In genomic region chr14:92924247-92924646, GRCh38 we compare ENCODE assay signal across 16 cellular contexts. TPM values are rescaled to one million over a fixed set of nuclear protein-coding genes. Genes with fewer than 3 reads are reported as not detected.
DNase-seq lines count a peak whose midpoint lies in the region; ATAC-seq and TF ChIP-seq lines count a peak whose summit lies in the region.
"Had no signal": no experiment of that assay in that cellular context is flagged by ENCODE, and none has a peak within 500 bp of the region (broad histone marks: within the 10 kb centered on the region; RNA-seq: fewer than 3 reads in every experiment).

No MANE protein-coding gene starts in this region.

- H3K9me3 ChIP-seq in BLaER1 = no peaks in the 10 kb centered on the region
- no peaks in the 10 kb centered on the region for H3K9me3 ChIP-seq in SU-DHL-6 (ENCODE audit: insufficient read depth, low read length)
- H3K9me3 ChIP-seq: stomach had no signal

- H3K9me3 Mint-ChIP-seq in GM23338 = peaks cover 4% of the 10 kb centered on the region; the same call in 2 of the 3 replicates
- no peaks in the 10 kb centered on the region for H3K9me3 Mint-ChIP-seq in memory B cell

- ATAC-seq in GM23338 (peak; percentile 31), memory B cell (ENCODE audit: low read depth) (peak; percentile 79), GM21367 (IDR thresholded peaks at IDR 0.05; ENCODE audit: unreplicated experiment) (no peak), GM21526 (IDR thresholded peaks at IDR 0.05; ENCODE audit: low FRiP score, unreplicated experiment) (no peak)

- DNase-seq in GM23338 (ENCODE audit: low spot score) = peak; percentile 46
- DNase-seq in memory B cell (ENCODE audit: low spot score in 2 of 2) = no peak
- DNase-seq in D341Med (ENCODE audit: low spot score) = no peak
- no peak for DNase-seq in NCI-H2196 (lab: John Stamatoyannopoulos, UW; ENCODE audit: unreplicated experiment)
- DNase-seq: mesenchymal stem cell, NCI-H2171 treated with DMSO at 0.1 percent for 48 hours, OCI-M1, small intestine, stomach, SW 1271 had no signal

- H2AFZ ChIP-seq in GM23338 (no peak overlapping the region), SU-DHL-6 (ENCODE audit: low read depth, low read length, severe bottlenecking) (no peak overlapping the region)

- H3K36me3 Mint-ChIP-seq in GM23338 (ENCODE audit: low read depth) = peaks cover 41% of the 10 kb centered on the region
- no peaks in the 10 kb centered on the region for H3K36me3 Mint-ChIP-seq in memory B cell

- H3K4me1 ChIP-seq in BLaER1 = peaks cover 16% of the 10 kb centered on the region
- H3K4me1 ChIP-seq in GM23338 (ENCODE audit: insufficient read depth) = peaks cover 10% of the 10 kb centered on the region; the same call in 1 of the 2 replicates

- H3K4me1 Mint-ChIP-seq in GM23338 (peaks cover 22% of the 10 kb centered on the region), memory B cell (peaks cover 14% of the 10 kb centered on the region)

- no peaks in the 10 kb centered on the region for H3K9me2 ChIP-seq in GM23338 (ENCODE audit: insufficient read depth)
- H3K9me2 ChIP-seq in SU-DHL-6 (replicated peaks; ENCODE audit: insufficient read depth, low read length) = no peaks in the 10 kb centered on the region

- H3K79me2 ChIP-seq in GM23338 (replicated peaks; ENCODE audit: insufficient read depth) (no peaks in the 10 kb centered on the region), SU-DHL-6 (ENCODE audit: insufficient read depth, low read length) (no peaks in the 10 kb centered on the region)

- TF ChIP-seq CTCF in GM23338 (conservative IDR thresholded peaks at IDR 0.05; ENCODE audit: low read depth in 2 of 2) (no peak), SU-DHL-6 (IDR thresholded peaks at IDR 0.05; ENCODE audit: insufficient read depth, low read length, poor library complexity, severe bottlenecking) (no peak)

- peak overlapping the region; percentile 89 for H3K4me3 Mint-ChIP-seq in GM23338
- peak overlapping the region; percentile 15 for H3K4me3 Mint-ChIP-seq in memory B cell

- H4K20me1 ChIP-seq in BLaER1 = no peaks in the 10 kb centered on the region; the same call in 1 of the 2 replicates
- no peaks in the 10 kb centered on the region for H4K20me1 ChIP-seq in GM23338 (replicated peaks; ENCODE audit: insufficient read depth)
- no peaks in the 10 kb centered on the region for H4K20me1 ChIP-seq in SU-DHL-6 (ENCODE audit: low read depth, low read length)

- no peaks in the 10 kb centered on the region for H3K27me3 ChIP-seq in BLaER1
- H3K27me3 ChIP-seq in GM23338 (ENCODE audit: insufficient read depth) = peaks cover 15% of the 10 kb centered on the region
- H3K27me3 ChIP-seq in SU-DHL-6 (ENCODE audit: low read length) = no peaks in the 10 kb centered on the region

- H3F3A ChIP-seq in GM23338 (replicated peaks; ENCODE audit: low read depth) = 0 out of 2 replicates have a peak, but pooled peaks cover 2% of the 10 kb centered on the region
- H3F3A ChIP-seq in SU-DHL-6 (ENCODE audit: insufficient read depth) = no peaks in the 10 kb centered on the region

- H3K9ac ChIP-seq in BLaER1 = no peak overlapping the region
- no peak overlapping the region for H3K9ac ChIP-seq in SU-DHL-6 (ENCODE audit: low read length)

- H3K4me3 ChIP-seq in BLaER1 (no peak overlapping the region), GM23338 (peak overlapping the region; percentile 67; the same call in 1 of the 2 replicates), SU-DHL-6 (ENCODE audit: insufficient read depth, low read length, poor library complexity, severe bottlenecking) (no peak overlapping the region)

- H3K36me3 ChIP-seq in BLaER1 (no peaks in the 10 kb centered on the region), GM23338 (ENCODE audit: insufficient read depth) (no peaks in the 10 kb centered on the region), SU-DHL-6 (ENCODE audit: low read length) (no peaks in the 10 kb centered on the region)
- H3K36me3 ChIP-seq: stomach had no signal

- peaks cover 30% of the 10 kb centered on the region for H3K27me3 Mint-ChIP-seq in GM23338 (ENCODE audit: insufficient read depth, low read depth, poor library complexity)
- H3K27me3 Mint-ChIP-seq in memory B cell = peaks cover 26% of the 10 kb centered on the region

- peak overlapping the region; percentile 7 for H3K27ac Mint-ChIP-seq in GM23338
- H3K27ac Mint-ChIP-seq in memory B cell = no peak overlapping the region

- peak overlapping the region; percentile 79 for H3K4me2 ChIP-seq in BLaER1
- H3K4me2 ChIP-seq in GM23338 = peak overlapping the region; percentile 90
- peak overlapping the region; percentile 22 for H3K4me2 ChIP-seq in SU-DHL-6 (ENCODE audit: low read depth, low read length, poor library complexity, severe bottlenecking)

- H3K27ac ChIP-seq in BLaER1 = no peak overlapping the region
- H3K27ac ChIP-seq in GM23338 (ENCODE audit: low read depth) = no peak overlapping the region
- no peak overlapping the region for H3K27ac ChIP-seq in SU-DHL-6 (ENCODE audit: low read depth, low read length)
- H3K27ac ChIP-seq: stomach had no signal

TF ChIP-seq in GM23338, 12 proteins besides CTCF, POLR2A, EP300 and RAD21:
- no peak for TF ChIP-seq ZNF331 (CRISPR knock-in tag; IDR thresholded peaks at IDR 0.05; ENCODE audit: low read depth)
- no peak for TF ChIP-seq POLR2AphosphoS5 (IDR thresholded peaks at IDR 0.05; ENCODE audit: low read depth)
- no peak for TF ChIP-seq STAT1 (IDR thresholded peaks at IDR 0.05; ENCODE audit: unreplicated experiment)
- no peak for TF ChIP-seq CREB1 (CRISPR knock-in tag; IDR thresholded peaks at IDR 0.05; ENCODE audit: low read depth)
- no peak for TF ChIP-seq JUNB (IDR thresholded peaks at IDR 0.05; ENCODE audit: unreplicated experiment)
- TF ChIP-seq ZNF462 (CRISPR knock-in tag; IDR thresholded peaks at IDR 0.05) = no peak
- TF ChIP-seq EZH2 (IDR thresholded peaks at IDR 0.05; ENCODE audit: low read depth, unreplicated experiment) = no peak

RNA-seq across cellular contexts. Expression of gene CHGA, which starts 1.3 kb away (rescaled TPM):
- total RNA-seq in GM23338 (2014; rRNA removed; shearing (Covaris generic)) = 13.9 and 20.9 TPM in 2 replicates
- polyA plus RNA-seq in GM23338 (2016; fragmentation: Nextera tagmentation; extraction: Ambion mirVana) = 18.9 and 19.6 TPM in 2 replicates
- total RNA-seq: activated CD8-positive, alpha-beta memory T cell treated with anti-CD3 and anti-CD28 coated beads for 36 hours; dermis microvascular lymphatic vessel endothelial cell had no signal

Comparison
In these comparisons a context has a peak if more than half of its experiments do, and no peak if none do; other contexts are left out.
1. H3K4me2 ChIP-seq: peak in every context shown above with its lines; median percentile 90 in GM23338; 79 in BLaER1; 22 in SU-DHL-6.
2. ATAC-seq: peak in GM23338 (single experiment) and memory B cell (single experiment); none in GM21367 (single experiment) and GM21526 (single experiment).